Comparison of ENCODE assay signal across 21 cellular contexts in genomic region chr15:101090460-101090853, GRCh38.
A peak's percentile ranks its signal among the peaks of the same experiment; 100 is the strongest.
DNase-seq lines count a peak whose midpoint lies in the region; ATAC-seq and TF ChIP-seq lines count a peak whose summit lies in the region.
"Had no signal": no experiment of that assay in that cellular context is flagged by ENCODE, and none has a peak within 500 bp of the region (broad histone marks: within the 10 kb centered on the region; RNA-seq: fewer than 3 reads in every experiment).

No MANE protein-coding gene starts in this region.

- no peak for DNase-seq in left ventricle myocardium inferior
- DNase-seq in left cardiac atrium, result no peak
- peak; percentile 42 for DNase-seq in RPMI7951 (ENCODE audit: low read depth)
- no peak for DNase-seq in esophagus muscularis mucosa (ENCODE audit: extremely low spot score)
- no peak for DNase-seq in stomach
- DNase-seq in foreskin keratinocyte, result no peak
- DNase-seq in ureter (ENCODE audit: low spot score), result no peak
- DNase-seq: activated T-cell treated with anti-CD3 and anti-CD28 coated beads, Interleukin-2, amount 50 U/mL, for 48 hours; CD4-positive, CD25-positive, alpha-beta regulatory T cell; GF-D8; lower lobe of right lung; NCI-H1092 treated with DMSO at 0.1 percent for 48 hours; NCI-H2029 treated with DMSO at 0.1 percent for 48 hours; pancreas; T-helper 9 cell; thyroid gland had no signal

- H3K27me3 ChIP-seq in left ventricle myocardium inferior (ENCODE audit: low read depth) (no peaks in the 10 kb centered on the region), esophagus muscularis mucosa (no peaks in the 10 kb centered on the region), stomach (no peaks in the 10 kb centered on the region), foreskin keratinocyte (peaks cover 7% of the 10 kb centered on the region)
- H3K27me3 ChIP-seq: hepatocyte, pancreas, thyroid gland had no signal

- 95% methylated on average over 2 of the region's 2 CpGs for WGBS in esophagus muscularis mucosa
- 87 to 100% (median 93%) methylated on average over 1 to 2 of the region's 2 CpGs for WGBS in stomach, 5 donors

- TF ChIP-seq POLR2A in esophagus muscularis mucosa (IDR thresholded peaks at IDR 0.05; ENCODE audit: low read depth) (no peak), stomach (IDR thresholded peaks at IDR 0.05) (no peak)

- ATAC-seq in left cardiac atrium (no peak), HG02884 (IDR thresholded peaks at IDR 0.05; ENCODE audit: unreplicated experiment) (no peak), foreskin keratinocyte (no peak)
- ATAC-seq: Panc1, pancreas, WTC11 had no signal

- H3K36me3 ChIP-seq in left ventricle myocardium inferior, result no peaks in the 10 kb centered on the region
- H3K36me3 ChIP-seq in esophagus muscularis mucosa, result no peaks in the 10 kb centered on the region
- H3K36me3 ChIP-seq in stomach, result no peaks in the 10 kb centered on the region
- H3K36me3 ChIP-seq: lower lobe of right lung, pancreas, thyroid gland had no signal

- TF ChIP-seq CTCF in left ventricle myocardium inferior (IDR thresholded peaks at IDR 0.05; ENCODE audit: borderline replicate concordance), result no peak
- no peak for TF ChIP-seq CTCF in esophagus muscularis mucosa (IDR thresholded peaks at IDR 0.05)
- TF ChIP-seq CTCF in stomach (IDR thresholded peaks at IDR 0.05), result no peak
- TF ChIP-seq CTCF in foreskin keratinocyte (conservative IDR thresholded peaks at IDR 0.05), result no peak

- no peak for TF ChIP-seq EP300 in esophagus muscularis mucosa (IDR thresholded peaks at IDR 0.05)
- TF ChIP-seq EP300 in stomach (IDR thresholded peaks at IDR 0.05), result no peak

- H3K4me1 ChIP-seq in left ventricle myocardium inferior (peaks cover 45% of the 10 kb centered on the region), esophagus muscularis mucosa (peaks cover 22 to 41% (median 32%) of the 10 kb centered on the region in 4 donors), stomach (peaks cover 7 to 28% (median 21%) of the 10 kb centered on the region in 4 donors), foreskin keratinocyte (no peaks in the 10 kb centered on the region)
- H3K4me1 ChIP-seq: pancreas had no signal

- H3K9me3 ChIP-seq in left ventricle myocardium inferior (replicated peaks) (no peaks in the 10 kb centered on the region), esophagus muscularis mucosa (no peaks in the 10 kb centered on the region), stomach (no peaks in the 10 kb centered on the region)
- H3K9me3 ChIP-seq: lower lobe of right lung, pancreas, thyroid gland had no signal

- H3K4me3 ChIP-seq in left ventricle myocardium inferior, result no peak overlapping the region
- H3K4me3 ChIP-seq in esophagus muscularis mucosa, result no peak overlapping the region
- no peak overlapping the region for H3K4me3 ChIP-seq in stomach
- H3K4me3 ChIP-seq: coronary artery, hepatocyte, lower lobe of right lung, pancreas, thyroid gland had no signal

- intact Hi-C loops in left ventricle myocardium inferior (cut with micrococcal nuclease), result loop anchor here (5.0 kb wide), 1 partner anchor 167 kb away; no protein-coding TSS in a partner anchor
- intact Hi-C loops in left cardiac atrium (cut with DNase I), result no loop called here
- intact Hi-C loops in esophagus muscularis mucosa (cut with DNase I), result no loop called here
- intact Hi-C loops in stomach (cut with DNase I; ENCODE audit: low total_unique reads), result no loop called here

- H3K27ac ChIP-seq in left ventricle myocardium inferior (replicated peaks) (peak overlapping the region; percentile 84), esophagus muscularis mucosa (replicated peaks in 1 of 4) (peak overlapping the region in 3 of 4 donors; percentile 54 to 73 (median 54)), stomach (peak overlapping the region in 3 of 5 donors; percentile 72 to 75 (median 74)), foreskin keratinocyte (no peak overlapping the region)
- H3K27ac ChIP-seq: hepatocyte, pancreas had no signal
